1 cellular context compared by ENCODE assay signal in genomic region chr18:11884396-11885030, GRCh38.
TF ChIP-seq lines count a peak whose summit lies in the region.

No MANE protein-coding gene starts in this region.

TF ChIP-seq in H1, 55 proteins besides CTCF, POLR2A, EP300 and RAD21:
- TF ChIP-seq RFX5 (IDR thresholded peaks at IDR 0.05; ENCODE audit: borderline replicate concordance, low read depth, low read length) (no peak), KDM5A (IDR thresholded peaks at IDR 0.05; ENCODE audit: low read length) (no peak), CTBP2 (IDR thresholded peaks at IDR 0.05; ENCODE audit: borderline replicate concordance, insufficient read depth, insufficient read length, low read length) (no peak), BRCA1 (IDR thresholded peaks at IDR 0.05; ENCODE audit: low read depth, low read length) (no peak), MAFK (IDR thresholded peaks at IDR 0.05; ENCODE audit: low read depth, low read length) (no peak), CHD1 (IDR thresholded peaks at IDR 0.05; ENCODE audit: low read depth, low read length) (no peak), SIX5 (IDR thresholded peaks at IDR 0.05; ENCODE audit: low read depth, low read length) (no peak), TAF1 (IDR thresholded peaks at IDR 0.05; ENCODE audit: low read depth, low read length) (no peak), NRF1 (IDR thresholded peaks at IDR 0.05; ENCODE audit: low read depth, low read length) (no peak)
